In genomic region chr2:240130393-240131195, GRCh38 we compare ENCODE assay signal across 17 cellular contexts. TPM values are rescaled to one million over a fixed set of nuclear protein-coding genes. Genes with fewer than 3 reads are reported as not detected.
A peak's percentile ranks its signal among the peaks of the same experiment; 100 is the strongest.
DNase-seq lines count a peak whose midpoint lies in the region; FAIRE-seq and TF ChIP-seq lines count a peak whose summit lies in the region.
"Had no signal": no experiment of that assay in that cellular context is flagged by ENCODE, and none has a peak within 500 bp of the region (broad histone marks: within the 10 kb centered on the region; RNA-seq: fewer than 3 reads in every experiment).

No MANE protein-coding gene starts in this region.

- no CpG with 5 or more reads among the region's 23 CpGs for WGBS in H9 (ENCODE audit: extremely low coverage, insufficient read length, low lambda C conversion rate)
- 90 to 94% (median 93%) methylated on average over 15 to 23 of the region's 23 CpGs for WGBS in stomach, 5 donors

- H3K27me3 Mint-ChIP-seq in H9 (ENCODE audit: low read depth): no peaks in the 10 kb centered on the region; the same call in 1 of the 2 replicates

- H3K27me3 ChIP-seq in H9 (ENCODE audit: insufficient read depth, low read length) (no peaks in the 10 kb centered on the region), stomach (no peaks in the 10 kb centered on the region)

- no peak overlapping the region for H3K4me3 ChIP-seq in kidney (ENCODE audit: low read length in 2 of 2)
- H3K4me3 ChIP-seq in stomach: no peak overlapping the region

- H2AK5ac ChIP-seq in H9 (ENCODE audit: insufficient read length, low read length): no peak overlapping the region

- H3K79me1 ChIP-seq in H9 (ENCODE audit: insufficient read depth, low read depth, low read length, poor library complexity, severe bottlenecking): no peaks in the 10 kb centered on the region

- no peak for TF ChIP-seq EP300 in stomach (IDR thresholded peaks at IDR 0.05)

- TF ChIP-seq POLR2A in stomach (IDR thresholded peaks at IDR 0.05): no peak

- no peak overlapping the region for H3K23ac ChIP-seq in H9 (ENCODE audit: insufficient read length, low read depth, low read length)

- no peaks in the 10 kb centered on the region for H4K20me1 ChIP-seq in H9 (ENCODE audit: control insufficient read depth, insufficient read depth, insufficient read length)

- H3K4me1 Mint-ChIP-seq in H9: peaks cover 11% of the 10 kb centered on the region in 2 experiments

- H3K9me3 ChIP-seq in H9 (ENCODE audit: control insufficient read depth, low read depth, low read length) (no peaks in the 10 kb centered on the region), kidney (ENCODE audit: control insufficient read depth in 1 of 2, low read length in 2 of 2) (no peaks in the 10 kb centered on the region), stomach (no peaks in the 10 kb centered on the region)

- no peak overlapping the region for H3K27ac Mint-ChIP-seq in H9

- H2BK20ac ChIP-seq in H9 (ENCODE audit: low read depth, low read length, poor library complexity, severe bottlenecking): no peak overlapping the region

- H3K4me2 ChIP-seq in H9 (ENCODE audit: insufficient read depth, insufficient read length, low read length): no peak overlapping the region

- intact Hi-C loops in kidney (cut with DNase I): no loop called here
- intact Hi-C loops in stomach (cut with DNase I; ENCODE audit: low total_unique reads): no loop called here

- peaks cover 11% of the 10 kb centered on the region; the same call in 1 of the 2 replicates for H3K79me2 ChIP-seq in H9 (ENCODE audit: insufficient read depth, low read length)

- no peak for TF ChIP-seq CTCF in H9 (conservative IDR thresholded peaks at IDR 0.05)
- no peak for TF ChIP-seq CTCF in kidney (IDR thresholded peaks at IDR 0.05; ENCODE audit: borderline replicate concordance, extremely low read depth, insufficient read depth)
- no peak for TF ChIP-seq CTCF in stomach (IDR thresholded peaks at IDR 0.05)

- no peak overlapping the region for H4K91ac ChIP-seq in H9 (ENCODE audit: insufficient read length, low read depth, low read length)

- H3K18ac ChIP-seq in H9 (ENCODE audit: insufficient read length, low read depth, low read length): no peak overlapping the region

- no peaks in the 10 kb centered on the region; the same call in 1 of the 2 replicates for H3K4me1 ChIP-seq in H9 (ENCODE audit: insufficient read depth, low read length)
- peaks cover 8 to 11% of the 10 kb centered on the region in 2 donors for H3K4me1 ChIP-seq in kidney (ENCODE audit: control insufficient read depth in 1 of 2, insufficient read depth in 1 of 2, low read depth in 1 of 2, low read length in 2 of 2)
- H3K4me1 ChIP-seq in stomach: peaks cover 12 to 16% (median 14%) of the 10 kb centered on the region in 4 donors

- H3K9ac ChIP-seq in H9 (ENCODE audit: extremely low read depth, insufficient read length, low read length) (no peak overlapping the region), kidney (ENCODE audit: low read length in 2 of 2) (no peak overlapping the region)

- peak; percentile 51 for DNase-seq in activated effector memory CD4-positive, alpha-beta T cell treated with anti-CD3 and anti-CD28 coated beads, Interleukin-2, amount 50 U/mL, for 16 hours
- DNase-seq in activated effector memory CD4-positive, alpha-beta T cell treated with Interleukin-2 at 50 U/mL for 16 hours: no peak
- DNase-seq in H9: peak; percentile 1
- peak; percentile 55 for DNase-seq in kidney
- peak; percentile 16 for DNase-seq in stimulated activated CD8-positive, alpha-beta memory T cell treated with anti-CD3 and anti-CD28 coated beads, Interleukin-4, amount 100 ng/mL, for 48 hours
- DNase-seq in stomach: no peak
- DNase-seq in T-helper 2 cell: no peak
- DNase-seq: HCEC 1CT, MV-4-11, NCI-H1436, NCI-H2029 treated with DMSO at 0.1 percent for 48 hours, NCI-H510A, NCI-H82 had no signal

- H3K27ac ChIP-seq in H9 (ENCODE audit: insufficient read length, low read depth, low read length): no peak overlapping the region
- H3K27ac ChIP-seq in kidney (ENCODE audit: low read depth in 2 of 2, low read length in 2 of 2): no peak overlapping the region
- H3K27ac ChIP-seq in stomach: no peak overlapping the region

- no peak overlapping the region for H3K14ac ChIP-seq in H9 (ENCODE audit: insufficient read depth, low read length)

- no peak overlapping the region for H3K4ac ChIP-seq in H9 (ENCODE audit: low read depth, low read length)

- H3K56ac ChIP-seq in H9 (ENCODE audit: insufficient read length, low read depth, low read length): no peak overlapping the region

- no peak overlapping the region for H3T11ph ChIP-seq in H9 (ENCODE audit: low read length)

- no peaks in the 10 kb centered on the region for H3K23me2 ChIP-seq in H9 (ENCODE audit: insufficient read length, low read depth, low read length, poor library complexity, severe bottlenecking)

- H2AFZ ChIP-seq in H9 (ENCODE audit: low read length): no peak overlapping the region

- no peak overlapping the region for H3K4me3 Mint-ChIP-seq in H9

- no peak overlapping the region for H2BK15ac ChIP-seq in H9 (ENCODE audit: low read depth, low read length)

- no peak overlapping the region for H2BK120ac ChIP-seq in H9 (ENCODE audit: low read depth, low read length, poor library complexity, severe bottlenecking)

- no peak for FAIRE-seq in kidney (lab: Jason Lieb, UNC)
- FAIRE-seq: GM18507, HTR-8/SVneo, RCC 7860 had no signal

- H3K9me3 Mint-ChIP-seq in H9: no peaks in the 10 kb centered on the region

- H3K36me3 Mint-ChIP-seq in H9 (ENCODE audit: insufficient read depth in 1 of 3, low read depth in 3 of 3): peaks cover 41 to 74% (median 71%) of the 10 kb centered on the region in 3 experiments

- no peak overlapping the region for H2BK5ac ChIP-seq in H9 (ENCODE audit: insufficient read length, low read length)

- H2BK12ac ChIP-seq in H9 (ENCODE audit: insufficient read length, low read depth, low read length): no peak overlapping the region

- H4K8ac ChIP-seq in H9 (replicated peaks; ENCODE audit: insufficient read length, low read depth, low read length): no peak overlapping the region

- H3K36me3 ChIP-seq in kidney (ENCODE audit: control insufficient read depth in 1 of 2, insufficient read depth in 2 of 2, low read length in 2 of 2) (peaks cover 24 to 29% of the 10 kb centered on the region in 2 donors), stomach (peaks cover 57 to 84% (median 82%) of the 10 kb centered on the region in 4 donors)

- no peak overlapping the region for H4K5ac ChIP-seq in H9 (ENCODE audit: insufficient read length, low read depth, low read length)

RNA-seq across cellular contexts. Expression of gene COPS9, which starts 5.5 kb away (rescaled TPM):
- total RNA-seq in H9 (2021): 142 and 149 TPM in 2 replicates
- total RNA-seq in kidney: 119 TPM
- polyA plus RNA-seq in kidney (ENCODE audit: insufficient read depth, low read depth, low replicate concordance): 310 TPM
- 100 to 1,000 TPM in 2 of 5 donors, 10 to 100 TPM in 3; 40.6 to 168 (median 80.9) TPM for total RNA-seq in stomach
- 100 to 1,000 TPM; 328 to 582 (median 573) TPM for polyA plus RNA-seq in stomach

RNA-seq across cellular contexts. Expression of gene OTOS, which starts 9.9 kb away (rescaled TPM):
- total RNA-seq in H9 (2021): not detected in 2 replicates
- 4.6 TPM for total RNA-seq in kidney
- 1.5 TPM for polyA plus RNA-seq in kidney (ENCODE audit: insufficient read depth, low read depth, low replicate concordance)
- total RNA-seq in stomach: not detected
- not detected for polyA plus RNA-seq in stomach
- total RNA-seq: A673 had no signal

Comparison
In these comparisons a context has a peak if more than half of its experiments do, and no peak if none do; other contexts are left out.
1. DNase-seq: peak in activated effector memory CD4-positive, alpha-beta T cell treated with anti-CD3 and anti-CD28 coated beads, Interleukin-2, amount 50 U/mL, for 16 hours (single experiment), H9 (single experiment), kidney (single experiment) and stimulated activated CD8-positive, alpha-beta memory T cell treated with anti-CD3 and anti-CD28 coated beads, Interleukin-4, amount 100 ng/mL, for 48 hours (single experiment); none in activated effector memory CD4-positive, alpha-beta T cell treated with Interleukin-2 at 50 U/mL for 16 hours (single experiment), stomach (single experiment) and T-helper 2 cell (0 of 5).